13 cellular contexts compared by ENCODE assay signal in genomic region chr13:45220403-45220802, GRCh38. TPM values are rescaled to one million over a fixed set of nuclear protein-coding genes. Genes with fewer than 3 reads are reported as not detected.
"Had no signal": no experiment of that assay in that cellular context is flagged by ENCODE, and none has a peak within 500 bp of the region (broad histone marks: within the 10 kb centered on the region; RNA-seq: fewer than 3 reads in every experiment).

No MANE protein-coding gene starts in this region.

- DNase-seq: activated effector memory CD4-positive, alpha-beta T cell treated with anti-CD3 and anti-CD28 coated beads, Interleukin-2, amount 50 U/mL, for 16 hours; activated T-cell treated with anti-CD3 and anti-CD28 coated beads, Interleukin-2, amount 50 U/mL, for 24 hours; anterior cingulate cortex; colonic mucosa; effector memory CD4-positive, alpha-beta T cell; glutamatergic neuron; left colon; pancreas; retina; tibial artery had no signal

- H3K27me3 Mint-ChIP-seq: activated naive CD8-positive, alpha-beta T cell; activated T-cell treated with anti-CD3 and anti-CD28 coated beads, Interleukin-2, amount 50 U/mL, for 24 hours had no signal

- H3K4me3 Mint-ChIP-seq: activated naive CD8-positive, alpha-beta T cell; activated T-cell treated with anti-CD3 and anti-CD28 coated beads, Interleukin-2, amount 50 U/mL, for 24 hours had no signal

- H3K4me3 ChIP-seq: colonic mucosa, pancreas, tibial artery, vagina had no signal

- H3K4me1 ChIP-seq: colonic mucosa, tibial artery had no signal

- H3K9me3 Mint-ChIP-seq: activated T-cell treated with anti-CD3 and anti-CD28 coated beads, Interleukin-2, amount 50 U/mL, for 24 hours had no signal

- H3K27ac Mint-ChIP-seq: activated naive CD8-positive, alpha-beta T cell; activated T-cell treated with anti-CD3 and anti-CD28 coated beads, Interleukin-2, amount 50 U/mL, for 24 hours had no signal

- H3K27ac ChIP-seq: colonic mucosa, tibial artery, vagina had no signal

- H3K27me3 ChIP-seq: colonic mucosa, pancreas, tibial artery, vagina had no signal

- H3K36me3 ChIP-seq: colonic mucosa, pancreas, tibial artery, vagina had no signal

- H3K9me3 ChIP-seq: colonic mucosa, pancreas, tibial artery, vagina had no signal

RNA-seq across cellular contexts. Expression of gene KCTD4, which starts 19.6 kb away (rescaled TPM):
- total RNA-seq: lung microvascular endothelial cell, vagina had no signal
